1 cellular context compared by ENCODE assay signal in the genomic region with DNA sequence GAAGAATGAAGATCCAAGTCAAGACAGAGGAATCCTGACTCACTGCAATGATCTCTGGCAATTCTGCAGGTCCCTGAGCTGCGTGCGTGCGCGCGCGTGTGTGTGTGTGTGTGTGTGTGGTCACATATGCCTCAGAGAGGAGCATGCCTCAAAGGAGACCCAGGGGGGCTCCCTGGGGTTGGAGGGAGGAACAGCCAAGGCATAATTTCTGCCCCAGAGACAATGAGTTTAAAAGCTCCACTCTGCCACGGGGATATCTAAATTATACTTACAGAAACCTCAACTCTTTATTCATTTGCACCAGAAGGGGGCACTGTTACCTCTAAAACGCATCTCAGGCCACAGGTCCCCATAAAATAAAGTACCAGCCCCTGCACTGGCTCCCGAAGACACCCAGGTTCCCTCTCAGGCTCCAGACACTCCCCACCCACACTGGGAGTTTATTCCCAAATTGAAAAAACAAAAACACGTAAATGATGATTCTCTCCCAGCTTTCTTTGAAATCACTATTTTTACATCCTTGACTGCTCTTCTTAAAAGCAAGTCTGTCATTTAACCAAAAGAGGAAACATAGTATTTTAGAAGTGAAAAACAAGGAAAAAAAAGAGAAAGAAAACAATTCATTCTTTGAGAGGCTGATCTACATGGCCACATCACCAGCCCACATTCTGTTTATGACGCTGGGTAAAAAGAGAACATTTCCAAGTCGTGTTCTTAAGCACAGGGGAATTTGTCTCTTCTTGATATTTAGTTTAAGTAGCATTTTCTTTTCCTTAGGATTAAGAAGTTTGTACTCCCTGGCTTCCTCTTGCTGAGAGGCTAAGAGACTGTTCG.
TF ChIP-seq lines count a peak whose summit lies in the region.

No MANE protein-coding gene starts in this region.

TF ChIP-seq in HepG2, 621 proteins besides CTCF, POLR2A, EP300 and RAD21 (continued from another document):
- no peak for TF ChIP-seq ZNF496 (CRISPR knock-in tag; IDR thresholded peaks at IDR 0.05; ENCODE audit: insufficient replicate concordance)
- TF ChIP-seq, protein P1, sequence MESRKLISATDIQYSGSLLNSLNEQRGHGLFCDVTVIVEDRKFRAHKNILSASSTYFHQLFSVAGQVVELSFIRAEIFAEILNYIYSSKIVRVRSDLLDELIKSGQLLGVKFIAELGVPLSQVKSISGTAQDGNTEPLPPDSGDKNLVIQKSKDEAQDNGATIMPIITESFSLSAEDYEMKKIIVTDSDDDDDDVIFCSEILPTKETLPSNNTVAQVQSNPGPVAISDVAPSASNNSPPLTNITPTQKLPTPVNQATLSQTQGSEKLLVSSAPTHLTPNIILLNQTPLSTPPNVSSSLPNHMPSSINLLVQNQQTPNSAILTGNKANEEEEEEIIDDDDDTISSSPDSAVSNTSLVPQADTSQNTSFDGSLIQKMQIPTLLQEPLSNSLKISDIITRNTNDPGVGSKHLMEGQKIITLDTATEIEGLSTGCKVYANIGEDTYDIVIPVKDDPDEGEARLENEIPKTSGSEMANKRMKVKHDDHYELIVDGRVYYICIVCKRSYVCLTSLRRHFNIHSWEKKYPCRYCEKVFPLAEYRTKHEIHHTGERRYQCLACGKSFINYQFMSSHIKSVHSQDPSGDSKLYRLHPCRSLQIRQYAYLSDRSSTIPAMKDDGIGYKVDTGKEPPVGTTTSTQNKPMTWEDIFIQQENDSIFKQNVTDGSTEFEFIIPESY (CRISPR knock-in tag; IDR thresholded peaks at IDR 0.05) = 0 out of 2 replicates have a peak, but pooled peaks have one; percentile 45
- no peak for TF ChIP-seq ZNF614 (CRISPR knock-in tag; IDR thresholded peaks at IDR 0.05; ENCODE audit: borderline replicate concordance)
- no peak for TF ChIP-seq AGO1 (IDR thresholded peaks at IDR 0.05; ENCODE audit: low read depth, low read length, poor library complexity, severe bottlenecking)
- TF ChIP-seq, protein P2, sequence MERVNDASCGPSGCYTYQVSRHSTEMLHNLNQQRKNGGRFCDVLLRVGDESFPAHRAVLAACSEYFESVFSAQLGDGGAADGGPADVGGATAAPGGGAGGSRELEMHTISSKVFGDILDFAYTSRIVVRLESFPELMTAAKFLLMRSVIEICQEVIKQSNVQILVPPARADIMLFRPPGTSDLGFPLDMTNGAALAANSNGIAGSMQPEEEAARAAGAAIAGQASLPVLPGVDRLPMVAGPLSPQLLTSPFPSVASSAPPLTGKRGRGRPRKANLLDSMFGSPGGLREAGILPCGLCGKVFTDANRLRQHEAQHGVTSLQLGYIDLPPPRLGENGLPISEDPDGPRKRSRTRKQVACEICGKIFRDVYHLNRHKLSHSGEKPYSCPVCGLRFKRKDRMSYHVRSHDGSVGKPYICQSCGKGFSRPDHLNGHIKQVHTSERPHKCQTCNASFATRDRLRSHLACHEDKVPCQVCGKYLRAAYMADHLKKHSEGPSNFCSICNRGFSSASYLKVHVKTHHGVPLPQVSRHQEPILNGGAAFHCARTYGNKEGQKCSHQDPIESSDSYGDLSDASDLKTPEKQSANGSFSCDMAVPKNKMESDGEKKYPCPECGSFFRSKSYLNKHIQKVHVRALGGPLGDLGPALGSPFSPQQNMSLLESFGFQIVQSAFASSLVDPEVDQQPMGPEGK (CRISPR knock-in tag; IDR thresholded peaks at IDR 0.05) = peak; percentile 36; the same call in 1 of the 2 replicates
- no peak for TF ChIP-seq MTA3 (CRISPR knock-in tag; IDR thresholded peaks at IDR 0.05)
- TF ChIP-seq, protein P3, sequence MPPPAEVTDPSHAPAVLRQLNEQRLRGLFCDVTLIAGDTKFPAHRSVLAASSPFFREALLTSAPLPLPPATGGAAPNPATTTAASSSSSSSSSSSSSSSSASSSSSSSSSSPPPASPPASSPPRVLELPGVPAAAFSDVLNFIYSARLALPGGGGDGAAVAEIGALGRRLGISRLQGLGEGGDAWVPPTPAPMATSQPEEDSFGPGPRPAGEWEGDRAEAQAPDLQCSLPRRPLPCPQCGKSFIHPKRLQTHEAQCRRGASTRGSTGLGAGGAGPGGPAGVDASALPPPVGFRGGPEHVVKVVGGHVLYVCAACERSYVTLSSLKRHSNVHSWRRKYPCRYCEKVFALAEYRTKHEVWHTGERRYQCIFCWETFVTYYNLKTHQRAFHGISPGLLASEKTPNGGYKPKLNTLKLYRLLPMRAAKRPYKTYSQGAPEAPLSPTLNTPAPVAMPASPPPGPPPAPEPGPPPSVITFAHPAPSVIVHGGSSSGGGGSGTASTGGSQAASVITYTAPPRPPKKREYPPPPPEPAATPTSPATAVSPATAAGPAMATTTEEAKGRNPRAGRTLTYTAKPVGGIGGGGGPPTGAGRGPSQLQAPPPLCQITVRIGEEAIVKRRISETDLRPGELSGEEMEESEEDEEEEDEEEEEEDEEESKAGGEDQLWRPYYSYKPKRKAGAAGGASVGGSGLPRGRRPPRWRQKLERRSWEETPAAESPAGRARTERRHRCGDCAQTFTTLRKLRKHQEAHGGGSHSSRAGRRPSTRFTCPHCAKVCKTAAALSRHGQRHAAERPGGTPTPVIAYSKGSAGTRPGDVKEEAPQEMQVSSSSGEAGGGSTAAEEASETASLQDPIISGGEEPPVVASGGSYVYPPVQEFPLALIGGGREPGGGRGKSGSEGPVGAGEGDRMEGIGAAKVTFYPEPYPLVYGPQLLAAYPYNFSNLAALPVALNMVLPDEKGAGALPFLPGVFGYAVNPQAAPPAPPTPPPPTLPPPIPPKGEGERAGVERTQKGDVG (CRISPR knock-in tag; IDR thresholded peaks at IDR 0.05; ENCODE audit: borderline replicate concordance) = peak; percentile 82; the same call in 1 of the 2 replicates
- TF ChIP-seq ATRX (CRISPR knock-in tag; IDR thresholded peaks at IDR 0.05; ENCODE audit: borderline replicate concordance) = no peak
- TF ChIP-seq KAT2B (IDR thresholded peaks at IDR 0.05; ENCODE audit: borderline replicate concordance, low read depth, low read length) = no peak
- peak; percentile 87 for TF ChIP-seq ZBTB38 (CRISPR knock-in tag; IDR thresholded peaks at IDR 0.05)
- TF ChIP-seq, protein P4, sequence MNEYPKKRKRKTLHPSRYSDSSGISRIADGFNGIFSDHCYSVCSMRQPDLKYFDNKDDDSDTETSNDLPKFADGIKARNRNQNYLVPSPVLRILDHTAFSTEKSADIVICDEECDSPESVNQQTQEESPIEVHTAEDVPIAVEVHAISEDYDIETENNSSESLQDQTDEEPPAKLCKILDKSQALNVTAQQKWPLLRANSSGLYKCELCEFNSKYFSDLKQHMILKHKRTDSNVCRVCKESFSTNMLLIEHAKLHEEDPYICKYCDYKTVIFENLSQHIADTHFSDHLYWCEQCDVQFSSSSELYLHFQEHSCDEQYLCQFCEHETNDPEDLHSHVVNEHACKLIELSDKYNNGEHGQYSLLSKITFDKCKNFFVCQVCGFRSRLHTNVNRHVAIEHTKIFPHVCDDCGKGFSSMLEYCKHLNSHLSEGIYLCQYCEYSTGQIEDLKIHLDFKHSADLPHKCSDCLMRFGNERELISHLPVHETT (CRISPR knock-in tag; conservative IDR thresholded peaks at IDR 0.05) = no peak
- TF ChIP-seq GATAD2A (CRISPR knock-in tag; IDR thresholded peaks at IDR 0.05) = peak; percentile 29; the same call in 1 of the 2 replicates
